In genomic region chr15:74809242-74809641, GRCh38 we compare ENCODE assay signal across 24 cellular contexts. TPM values are rescaled to one million over a fixed set of nuclear protein-coding genes. Genes with fewer than 3 reads are reported as not detected.
A peak's percentile ranks its signal among the peaks of the same experiment; 100 is the strongest.
DNase-seq lines count a peak whose midpoint lies in the region; ATAC-seq and TF ChIP-seq lines count a peak whose summit lies in the region.
"Had no signal": no experiment of that assay in that cellular context is flagged by ENCODE, and none has a peak within 500 bp of the region (broad histone marks: within the 10 kb centered on the region; RNA-seq: fewer than 3 reads in every experiment).

No MANE protein-coding gene starts in this region.

- H3K14ac ChIP-seq in IMR-90 (replicated peaks; ENCODE audit: low read depth, low read length): no peak overlapping the region; the same call in none of the 2 replicates

- TF ChIP-seq RAD21 in IMR-90 (IDR thresholded peaks at IDR 0.05; ENCODE audit: low read length): no peak

- no peak overlapping the region for H3K9ac ChIP-seq in IMR-90 (ENCODE audit: low read depth, low read length)
- H3K9ac ChIP-seq: parathyroid adenoma had no signal

- peaks cover 5% of the 10 kb centered on the region for H3K9me1 ChIP-seq in IMR-90 (ENCODE audit: insufficient read depth, low read length)

- no peak overlapping the region for H4K91ac ChIP-seq in IMR-90 (ENCODE audit: insufficient read depth, low read depth, low read length)

- dilution Hi-C loops in IMR-90 (cut with HindIII; ENCODE audit: low sequenced_read_pairs, unreplicated experiment): no loop called here

- TF ChIP-seq CTCF in IMR-90 (conservative IDR thresholded peaks at IDR 0.05; ENCODE audit: low read depth, low read length) (no peak), sigmoid colon (IDR thresholded peaks at IDR 0.05) (no peak)

- intact Hi-C loops in IMR-90 (cut with micrococcal nuclease): no loop called here
- intact Hi-C loops in sigmoid colon (cut with DNase I): no loop called here

- H3K4me3 Mint-ChIP-seq in activated naive CD8-positive, alpha-beta T cell treated with anti-CD3 and anti-CD28 coated beads, Interleukin-2, amount 10 ng/mL, durations not matched to agents 7 days and 5 days: no peak overlapping the region
- H3K4me3 Mint-ChIP-seq in activated naive CD8-positive, alpha-beta T cell treated with anti-CD3 and anti-CD28 coated beads for 36 hours: no peak overlapping the region
- H3K4me3 Mint-ChIP-seq in activated T-helper 17 cell treated with anti-CD3 and anti-CD28 coated beads, Interleukin-2, amount 50 U/mL, for 72 hours: no peak overlapping the region
- no peak overlapping the region for H3K4me3 Mint-ChIP-seq in stimulated activated memory B cell treated with anti-CD40 and anti-IgM and Interleukin-4, amounts not matched to agents 10 μg/mL and 1 μg/mL and 100 μg/mL, for 72 hours
- H3K4me3 Mint-ChIP-seq: activated CD4-positive, alpha-beta T cell treated with anti-CD3 and anti-CD28 coated beads for 36 hours; natural killer cell treated with Interleukin-12 subunit alpha and Interleukin-12 subunit beta and Interleukin-15 and Interleukin-18, amount 100 ng/mL, for 72 hours had no signal

- BruUV-seq in IMR-90 (replicated peaks; lab: Mats Ljungman, UMichigan): no TSS peak

- H2BK15ac ChIP-seq in IMR-90 (ENCODE audit: low read depth, low read length): no peak overlapping the region

- in situ Hi-C loops in IMR-90 (cut with MboI; ENCODE audit: low sequenced_read_pairs): no loop called here

- H2BK120ac ChIP-seq in IMR-90 (ENCODE audit: low read depth, low read length): no peak overlapping the region

- H3K4me1 ChIP-seq in IMR-90 (ENCODE audit: control insufficient read depth, insufficient read depth, low read length) (no peaks in the 10 kb centered on the region), sigmoid colon (no peaks in the 10 kb centered on the region)
- H3K4me1 ChIP-seq: HAP-1, parathyroid adenoma had no signal

- H2BK5ac ChIP-seq in IMR-90 (ENCODE audit: low read depth, low read length, poor library complexity, severe bottlenecking): no peak overlapping the region

- peaks cover 5% of the 10 kb centered on the region for H3K27me3 Mint-ChIP-seq in activated naive CD8-positive, alpha-beta T cell treated with anti-CD3 and anti-CD28 coated beads, Interleukin-2, amount 10 ng/mL, durations not matched to agents 7 days and 5 days
- H3K27me3 Mint-ChIP-seq in activated naive CD8-positive, alpha-beta T cell treated with anti-CD3 and anti-CD28 coated beads for 36 hours: no peaks in the 10 kb centered on the region
- no peaks in the 10 kb centered on the region for H3K27me3 Mint-ChIP-seq in activated T-helper 17 cell treated with anti-CD3 and anti-CD28 coated beads, Interleukin-2, amount 50 U/mL, for 72 hours
- H3K27me3 Mint-ChIP-seq in stimulated activated memory B cell treated with anti-CD40 and anti-IgM and Interleukin-4, amounts not matched to agents 10 μg/mL and 1 μg/mL and 100 μg/mL, for 72 hours: no peaks in the 10 kb centered on the region
- H3K27me3 Mint-ChIP-seq: activated CD4-positive, alpha-beta T cell treated with anti-CD3 and anti-CD28 coated beads for 36 hours; IgD-negative memory B cell; natural killer cell treated with Interleukin-12 subunit alpha and Interleukin-12 subunit beta and Interleukin-15 and Interleukin-18, amount 100 ng/mL, for 72 hours had no signal

- H2AK9ac ChIP-seq in IMR-90 (replicated peaks; ENCODE audit: low read depth, low read length, poor library complexity): peak overlapping the region; percentile 3

- WGBS in IMR-90 (ENCODE audit: extremely low coverage in 2 of 2, insufficient read length in 1 of 2), 2 experiments: 100% methylated on average over 2 of the region's 5 CpGs; no CpG with 5 or more reads in 1 of the 2 experiments
- 90 to 91% methylated on average over 5 of the region's 5 CpGs for WGBS in sigmoid colon, 2 donors

- H2AFZ ChIP-seq in IMR-90 (replicated peaks; ENCODE audit: low read length, poor library complexity): no peak overlapping the region
- H2AFZ ChIP-seq: parathyroid adenoma had no signal

- peaks cover under 1% of the 10 kb centered on the region; the same call in 1 of the 2 replicates for H3K36me3 ChIP-seq in IMR-90 (ENCODE audit: control insufficient read depth, insufficient read depth, low read length)
- no peaks in the 10 kb centered on the region for H3K36me3 ChIP-seq in sigmoid colon
- H3K36me3 ChIP-seq: HAP-1, thoracic aorta had no signal

- H3K9me3 Mint-ChIP-seq in activated naive CD8-positive, alpha-beta T cell treated with anti-CD3 and anti-CD28 coated beads, Interleukin-2, amount 10 ng/mL, durations not matched to agents 7 days and 5 days: no peaks in the 10 kb centered on the region
- H3K9me3 Mint-ChIP-seq in activated naive CD8-positive, alpha-beta T cell treated with anti-CD3 and anti-CD28 coated beads for 36 hours: no peaks in the 10 kb centered on the region
- H3K9me3 Mint-ChIP-seq in activated T-helper 17 cell treated with anti-CD3 and anti-CD28 coated beads, Interleukin-2, amount 50 U/mL, for 72 hours: no peaks in the 10 kb centered on the region
- no peaks in the 10 kb centered on the region for H3K9me3 Mint-ChIP-seq in stimulated activated memory B cell treated with anti-CD40 and anti-IgM and Interleukin-4, amounts not matched to agents 10 μg/mL and 1 μg/mL and 100 μg/mL, for 72 hours
- H3K9me3 Mint-ChIP-seq: IgD-negative memory B cell; natural killer cell treated with Interleukin-12 subunit alpha and Interleukin-12 subunit beta and Interleukin-15 and Interleukin-18, amount 100 ng/mL, for 72 hours had no signal

- no peak overlapping the region for H3K4ac ChIP-seq in IMR-90 (ENCODE audit: low read depth, low read length)

- peaks cover 8% of the 10 kb centered on the region for H3K4me1 Mint-ChIP-seq in activated naive CD8-positive, alpha-beta T cell treated with anti-CD3 and anti-CD28 coated beads, Interleukin-2, amount 10 ng/mL, durations not matched to agents 7 days and 5 days
- peaks cover 18% of the 10 kb centered on the region for H3K4me1 Mint-ChIP-seq in activated naive CD8-positive, alpha-beta T cell treated with anti-CD3 and anti-CD28 coated beads for 36 hours
- peaks cover 22% of the 10 kb centered on the region for H3K4me1 Mint-ChIP-seq in activated T-helper 17 cell treated with anti-CD3 and anti-CD28 coated beads, Interleukin-2, amount 50 U/mL, for 72 hours
- H3K4me1 Mint-ChIP-seq in stimulated activated memory B cell treated with anti-CD40 and anti-IgM and Interleukin-4, amounts not matched to agents 10 μg/mL and 1 μg/mL and 100 μg/mL, for 72 hours: peaks cover 44% of the 10 kb centered on the region

- no peak for TF ChIP-seq EP300 in sigmoid colon (IDR thresholded peaks at IDR 0.05)

- H4K8ac ChIP-seq in IMR-90 (ENCODE audit: low read depth in 2 of 2, low read length in 2 of 2): no peak overlapping the region

- H3K27ac Mint-ChIP-seq in activated naive CD8-positive, alpha-beta T cell treated with anti-CD3 and anti-CD28 coated beads, Interleukin-2, amount 10 ng/mL, durations not matched to agents 7 days and 5 days: peak overlapping the region; percentile 45
- H3K27ac Mint-ChIP-seq in activated naive CD8-positive, alpha-beta T cell treated with anti-CD3 and anti-CD28 coated beads for 36 hours: no peak overlapping the region
- peak overlapping the region; percentile 56 for H3K27ac Mint-ChIP-seq in activated T-helper 17 cell treated with anti-CD3 and anti-CD28 coated beads, Interleukin-2, amount 50 U/mL, for 72 hours
- H3K27ac Mint-ChIP-seq in stimulated activated memory B cell treated with anti-CD40 and anti-IgM and Interleukin-4, amounts not matched to agents 10 μg/mL and 1 μg/mL and 100 μg/mL, for 72 hours: peak overlapping the region; percentile 77
- H3K27ac Mint-ChIP-seq: activated CD4-positive, alpha-beta T cell treated with anti-CD3 and anti-CD28 coated beads for 36 hours had no signal

- no peak for DNase-seq in activated naive CD8-positive, alpha-beta T cell treated with anti-CD3 and anti-CD28 coated beads, Interleukin-2, amount 10 ng/mL, durations not matched to agents 7 days and 5 days
- DNase-seq in activated naive CD8-positive, alpha-beta T cell treated with anti-CD3 and anti-CD28 coated beads for 36 hours: no peak
- DNase-seq in IMR-90 (no peak), sigmoid colon (no peak), NK-92 (lab: John Stamatoyannopoulos, UW; ENCODE audit: unreplicated experiment) (no peak)
- DNase-seq: activated CD4-positive, alpha-beta T cell treated with anti-CD3 and anti-CD28 coated beads for 36 hours; activated CD8-positive, alpha-beta memory T cell treated with anti-CD3 and anti-CD28 coated beads, Interleukin-2, amount 50 U/mL, for 4 hours; DMS53; GF-D8; MG63; NCI-H1417 treated with DMSO at 0.1 percent for 48 hours; NCI-H2107; RPMI8226 had no signal

- H3K27ac ChIP-seq in IMR-90 (ENCODE audit: insufficient read depth, low read length) (no peak overlapping the region), sigmoid colon (no peak overlapping the region)
- H3K27ac ChIP-seq: foreskin keratinocyte, parathyroid adenoma, thoracic aorta had no signal

- no peaks in the 10 kb centered on the region; a peak in 1 of 4 replicates for H3K79me1 ChIP-seq in IMR-90 (ENCODE audit: low read depth in 1 of 2, low read length in 2 of 2)

- POLR2A ChIA-PET in activated naive CD8-positive, alpha-beta T cell treated with anti-CD3 and anti-CD28 coated beads, Interleukin-2, amount 10 ng/mL, durations not matched to agents 7 days and 5 days (lab: Charles Lee): no interaction called here
- POLR2A ChIA-PET in IMR-90 (lab: Charles Lee; ENCODE audit: unreplicated experiment): no interaction called here

- H3K23ac ChIP-seq in IMR-90 (ENCODE audit: low read depth, low read length): no peak overlapping the region

- peaks cover 6% of the 10 kb centered on the region for H3K36me3 Mint-ChIP-seq in activated naive CD8-positive, alpha-beta T cell treated with anti-CD3 and anti-CD28 coated beads, Interleukin-2, amount 10 ng/mL, durations not matched to agents 7 days and 5 days
- peaks cover 10% of the 10 kb centered on the region for H3K36me3 Mint-ChIP-seq in activated naive CD8-positive, alpha-beta T cell treated with anti-CD3 and anti-CD28 coated beads for 36 hours
- peaks cover 9% of the 10 kb centered on the region for H3K36me3 Mint-ChIP-seq in activated T-helper 17 cell treated with anti-CD3 and anti-CD28 coated beads, Interleukin-2, amount 50 U/mL, for 72 hours (ENCODE audit: low read depth)
- H3K36me3 Mint-ChIP-seq in stimulated activated memory B cell treated with anti-CD40 and anti-IgM and Interleukin-4, amounts not matched to agents 10 μg/mL and 1 μg/mL and 100 μg/mL, for 72 hours: peaks cover 8% of the 10 kb centered on the region
- H3K36me3 Mint-ChIP-seq: IgD-negative memory B cell had no signal

- peak overlapping the region; percentile 42; the same call in 1 of the 2 replicates for H2BK20ac ChIP-seq in IMR-90 (ENCODE audit: low read depth, low read length)

- H3K56ac ChIP-seq in IMR-90 (ENCODE audit: extremely low read depth, insufficient read depth, low read length): no peak overlapping the region

- CTCF ChIA-PET in IMR-90 (lab: Yijun Ruan, JAX): interaction anchor here (0.9 kb wide), 1 partner anchor 26 kb away, joined by 3 read pairs; no protein-coding TSS in a partner anchor

- no peak overlapping the region for H4K5ac ChIP-seq in IMR-90 (ENCODE audit: low read depth, low read length)

- H2AK5ac ChIP-seq in IMR-90 (ENCODE audit: low read depth, low read length): peak overlapping the region; percentile 43; the same call in 1 of the 2 replicates

- no peak for ATAC-seq in activated naive CD8-positive, alpha-beta T cell treated with anti-CD3 and anti-CD28 coated beads, Interleukin-2, amount 10 ng/mL, durations not matched to agents 7 days and 5 days (ENCODE audit: low read depth)
- ATAC-seq in IMR-90 (ENCODE audit: low read depth): no peak
- ATAC-seq in activated T-helper 17 cell treated with anti-CD3 and anti-CD28 coated beads, Interleukin-2, amount 50 U/mL, for 72 hours (replicated peaks): no peak
- no peak for ATAC-seq in stimulated activated memory B cell treated with anti-CD40 and anti-IgM and Interleukin-4, amounts not matched to agents 10 μg/mL and 1 μg/mL and 100 μg/mL, for 72 hours
- ATAC-seq: activated CD4-positive, alpha-beta T cell treated with anti-CD3 and anti-CD28 coated beads for 36 hours; foreskin keratinocyte; natural killer cell treated with Interleukin-12 subunit alpha and Interleukin-12 subunit beta and Interleukin-15 and Interleukin-18, amount 100 ng/mL, for 72 hours had no signal

- peaks cover 5% of the 10 kb centered on the region; the same call in 1 of the 2 replicates for H4K20me1 ChIP-seq in IMR-90 (ENCODE audit: insufficient read depth, low read length)

- no peak for TF ChIP-seq POLR2A in IMR-90 (IDR thresholded peaks at IDR 0.05; ENCODE audit: low read depth, low read length)
- TF ChIP-seq POLR2A in sigmoid colon (IDR thresholded peaks at IDR 0.05): no peak

- no peaks in the 10 kb centered on the region for H3K9me3 ChIP-seq in IMR-90 (ENCODE audit: control insufficient read depth, insufficient read depth, low read length)
- no peaks in the 10 kb centered on the region for H3K9me3 ChIP-seq in sigmoid colon
- H3K9me3 ChIP-seq: HAP-1, MG63, thoracic aorta had no signal

- H3K4me3 ChIP-seq in IMR-90 (ENCODE audit: insufficient read depth, low read depth, low read length) (no peak overlapping the region), sigmoid colon (no peak overlapping the region)
- H3K4me3 ChIP-seq: HAP-1, MG63, thoracic aorta had no signal

- no peak overlapping the region for H3K4me2 ChIP-seq in IMR-90 (ENCODE audit: low read depth, low read length)

- peaks cover 3% of the 10 kb centered on the region; the same call in 1 of the 2 replicates for H3K27me3 ChIP-seq in IMR-90 (ENCODE audit: control insufficient read depth, insufficient read depth, low read length)
- H3K27me3 ChIP-seq in sigmoid colon: no peaks in the 10 kb centered on the region
- H3K27me3 ChIP-seq: foreskin keratinocyte, MG63 had no signal

- no peak overlapping the region for H3K18ac ChIP-seq in IMR-90 (ENCODE audit: low read depth, low read length)

RNA-seq across cellular contexts. Expression of gene LMAN1L, which starts 3.4 kb away (rescaled TPM):
- under 1 TPM; 0.36 to 0.37 TPM for total RNA-seq in activated naive CD8-positive, alpha-beta T cell treated with anti-CD3 and anti-CD28 coated beads, Interleukin-2, amount 10 ng/mL, durations not matched to agents 7 days and 5 days
- under 1 TPM; 0.14 to 0.33 TPM for total RNA-seq in activated naive CD8-positive, alpha-beta T cell treated with anti-CD3 and anti-CD28 coated beads for 36 hours
- not detected in 2 replicates for total RNA-seq in IMR-90 (2012; rRNA removed)
- polyA plus RNA-seq in IMR-90 (2012; rRNA removed): not detected in 2 replicates
- polyA plus RNA-seq in IMR-90 (2012; cell fraction: cytosol; rRNA removed): not detected in 2 replicates
- polyA plus RNA-seq in IMR-90 (2012; cell fraction: nucleus; rRNA removed; ENCODE audit: low replicate concordance): 0.09 and 0.30 TPM in 2 replicates
- 1 to 10 TPM in 1 of 2 donors, under 1 TPM in 1; 0.82 to 1.6 TPM for total RNA-seq in activated T-helper 17 cell treated with anti-CD3 and anti-CD28 coated beads, Interleukin-2, amount 50 U/mL, for 72 hours
- total RNA-seq in sigmoid colon: 1 to 10 TPM in 1 of 4 donors, not detected in 3; 1.8 TPM
- polyA plus RNA-seq in sigmoid colon: under 1 TPM in 1 of 3 donors, not detected in 2; 0.64 TPM
- total RNA-seq: foreskin keratinocyte, left lobe of liver, NCI-H460, thoracic aorta had no signal
- polyA plus RNA-seq: foreskin keratinocyte, IgD-negative memory B cell had no signal

RNA-seq across cellular contexts. Expression of gene CPLX3, which starts 17.2 kb away (rescaled TPM):
- total RNA-seq in activated naive CD8-positive, alpha-beta T cell treated with anti-CD3 and anti-CD28 coated beads, Interleukin-2, amount 10 ng/mL, durations not matched to agents 7 days and 5 days: under 1 TPM; 0.17 to 0.28 TPM
- total RNA-seq in activated naive CD8-positive, alpha-beta T cell treated with anti-CD3 and anti-CD28 coated beads for 36 hours: under 1 TPM in 1 of 2 experiments, not detected in 1; 0.19 TPM
- total RNA-seq in IMR-90 (2012; rRNA removed): not detected in 2 replicates
- polyA plus RNA-seq in IMR-90 (2012; rRNA removed): not detected in 2 replicates
- polyA plus RNA-seq in IMR-90 (2012; cell fraction: cytosol; rRNA removed): not detected in 2 replicates
- 0.12 and 0.24 TPM in 2 replicates for polyA plus RNA-seq in IMR-90 (2012; cell fraction: nucleus; rRNA removed; ENCODE audit: low replicate concordance)
- total RNA-seq in activated T-helper 17 cell treated with anti-CD3 and anti-CD28 coated beads, Interleukin-2, amount 50 U/mL, for 72 hours: under 1 TPM; 0.15 to 0.19 TPM
- total RNA-seq in sigmoid colon: under 1 TPM in 1 of 4 donors, not detected in 3; 0.41 TPM
- polyA plus RNA-seq in sigmoid colon: under 1 TPM in 1 of 3 donors, not detected in 2; 0.28 TPM
- total RNA-seq: astrocyte, foreskin keratinocyte, left lobe of liver, thoracic aorta had no signal
- polyA plus RNA-seq: foreskin keratinocyte, IgD-negative memory B cell had no signal

RNA-seq across cellular contexts. Expression of gene CSK, which starts 27.4 kb away (rescaled TPM):
- total RNA-seq in activated naive CD8-positive, alpha-beta T cell treated with anti-CD3 and anti-CD28 coated beads, Interleukin-2, amount 10 ng/mL, durations not matched to agents 7 days and 5 days: 100 to 1,000 TPM; 269 to 281 TPM
- 100 to 1,000 TPM; 308 to 310 TPM for total RNA-seq in activated naive CD8-positive, alpha-beta T cell treated with anti-CD3 and anti-CD28 coated beads for 36 hours
- total RNA-seq in IMR-90 (2012; rRNA removed) (10.8 and 13.6 TPM in 2 replicates), sigmoid colon (10 to 100 TPM in 3 of 4 donors, 1 to 10 TPM in 1; 9.7 to 22.4 (median 14.2) TPM)
- polyA plus RNA-seq in IMR-90 (2012; rRNA removed) (42.5 and 54.0 TPM in 2 replicates), sigmoid colon (100 to 1,000 TPM in 1 of 3 donors, 10 to 100 TPM in 2; 40.8 to 125 (median 55.0) TPM)
- 33.3 and 58.6 TPM in 2 replicates for polyA plus RNA-seq in IMR-90 (2012; cell fraction: cytosol; rRNA removed)
- 97.3 and 182 TPM in 2 replicates for polyA plus RNA-seq in IMR-90 (2012; cell fraction: nucleus; rRNA removed; ENCODE audit: low replicate concordance)
- 100 to 1,000 TPM; 176 to 316 TPM for total RNA-seq in activated T-helper 17 cell treated with anti-CD3 and anti-CD28 coated beads, Interleukin-2, amount 50 U/mL, for 72 hours

RNA-seq across cellular contexts. Expression of gene ULK3, which starts 33.7 kb away (rescaled TPM):
- 10 to 100 TPM; 59.9 to 60.4 TPM for total RNA-seq in activated naive CD8-positive, alpha-beta T cell treated with anti-CD3 and anti-CD28 coated beads, Interleukin-2, amount 10 ng/mL, durations not matched to agents 7 days and 5 days
- 10 to 100 TPM; 41.1 to 49.9 TPM for total RNA-seq in activated naive CD8-positive, alpha-beta T cell treated with anti-CD3 and anti-CD28 coated beads for 36 hours
- total RNA-seq in IMR-90 (2012; rRNA removed): 8.6 and 11.8 TPM in 2 replicates
- 22.7 and 24.7 TPM in 2 replicates for polyA plus RNA-seq in IMR-90 (2012; rRNA removed)
- 10.2 and 12.4 TPM in 2 replicates for polyA plus RNA-seq in IMR-90 (2012; cell fraction: cytosol; rRNA removed)
- polyA plus RNA-seq in IMR-90 (2012; cell fraction: nucleus; rRNA removed; ENCODE audit: low replicate concordance): 160 and 201 TPM in 2 replicates
- total RNA-seq in activated T-helper 17 cell treated with anti-CD3 and anti-CD28 coated beads, Interleukin-2, amount 50 U/mL, for 72 hours: 10 to 100 TPM; 44.1 to 46.7 TPM
- total RNA-seq in sigmoid colon: 10 to 100 TPM; 21.1 to 46.8 (median 30.6) TPM
- polyA plus RNA-seq in sigmoid colon: 10 to 100 TPM; 46.9 to 48.6 (median 48.4) TPM

Comparison
In these comparisons a context has a peak if more than half of its experiments do, and no peak if none do; other contexts are left out.
1. RNA of gene CSK, which starts 27.4 kb away (total RNA-seq): 176 to 316 TPM in activated T-helper 17 cell treated with anti-CD3 and anti-CD28 coated beads, Interleukin-2, amount 50 U/mL, for 72 hours, 308 to 310 TPM in activated naive CD8-positive, alpha-beta T cell treated with anti-CD3 and anti-CD28 coated beads for 36 hours and 269 to 281 TPM in activated naive CD8-positive, alpha-beta T cell treated with anti-CD3 and anti-CD28 coated beads, Interleukin-2, amount 10 ng/mL, durations not matched to agents 7 days and 5 days; 9.7 to 22.4 TPM in sigmoid colon and 10.8 to 13.6 TPM in IMR-90; every median in the first group is over 4 times any median in the second.